Comparison of ENCODE assay signal across 26 cellular contexts in the genomic region with DNA sequence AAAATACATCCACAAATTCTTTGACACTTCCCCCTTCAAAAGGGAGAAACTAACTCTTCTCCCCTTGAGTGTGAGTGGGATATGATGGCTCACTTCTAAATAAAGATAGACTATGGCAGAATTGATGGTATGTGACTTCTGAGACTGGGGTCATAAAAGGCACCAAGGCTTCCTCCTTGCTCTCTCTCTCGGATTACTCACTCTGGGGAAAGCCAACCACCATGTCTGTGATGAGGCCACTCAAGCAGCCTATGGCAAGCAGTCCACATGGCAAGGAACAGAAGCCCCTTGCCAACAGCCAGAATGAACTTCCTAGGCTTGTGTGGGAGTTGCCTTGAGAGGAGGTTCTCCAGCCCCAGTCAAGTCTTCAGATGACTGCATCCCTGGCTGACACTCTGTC. TPM values are rescaled to one million over a fixed set of nuclear protein-coding genes. Genes with fewer than 3 reads are reported as not detected.
"Had no signal": no experiment of that assay in that cellular context is flagged by ENCODE, and none has a peak within 500 bp of the region (broad histone marks: within the 10 kb centered on the region; RNA-seq: fewer than 3 reads in every experiment).

No MANE protein-coding gene starts in this region.

- H3K4me1 ChIP-seq: sigmoid colon had no signal

- H3K4me3 ChIP-seq: cardiac muscle cell, mucosa of descending colon, sigmoid colon, thyroid gland, upper lobe of right lung had no signal

- H3K27ac Mint-ChIP-seq: activated naive CD4-positive, alpha-beta T cell treated with anti-CD3 and anti-CD28 coated beads, Interleukin-2, amount 10 ng/mL, durations not matched to agents 7 days and 5 days; dendritic cell treated with granulocyte-macrophage colony-stimulating factor and Interleukin-4, amounts not matched to agents 40 ng/mL and 50 ng/mL, for 4 days; immature natural killer cell; naive B cell; T-helper 1 cell treated with Interleukin-12 subunit alpha and Interleukin-12 subunit beta and Interleukin-4 antibody, amounts not matched to agents 30 μg/mL and 1 μg/mL, for 36 hours had no signal

- ATAC-seq: left ventricle myocardium superior; mucosa of descending colon; stimulated activated naive CD8-positive, alpha-beta T cell treated with anti-CD3 and anti-CD28 coated beads, Interleukin-15, Interleukin-2, amounts not matched to agents 100 U/mL and 50 U/mL, for 24 hours; upper lobe of right lung had no signal

- H3K9me3 Mint-ChIP-seq: immature natural killer cell; T-helper 1 cell treated with Interleukin-12 subunit alpha and Interleukin-12 subunit beta and Interleukin-4 antibody, amounts not matched to agents 30 μg/mL and 1 μg/mL, for 36 hours had no signal

- H3K4me3 Mint-ChIP-seq: activated naive CD4-positive, alpha-beta T cell treated with anti-CD3 and anti-CD28 coated beads, Interleukin-2, amount 10 ng/mL, durations not matched to agents 7 days and 5 days; dendritic cell treated with granulocyte-macrophage colony-stimulating factor and Interleukin-4, amounts not matched to agents 40 ng/mL and 50 ng/mL, for 4 days; immature natural killer cell; naive B cell; T-helper 1 cell treated with Interleukin-12 subunit alpha and Interleukin-12 subunit beta and Interleukin-4 antibody, amounts not matched to agents 30 μg/mL and 1 μg/mL, for 36 hours had no signal

- H3K4me1 Mint-ChIP-seq: activated naive CD4-positive, alpha-beta T cell treated with anti-CD3 and anti-CD28 coated beads, Interleukin-2, amount 10 ng/mL, durations not matched to agents 7 days and 5 days; immature natural killer cell had no signal

- H3K36me3 Mint-ChIP-seq: activated naive CD4-positive, alpha-beta T cell treated with anti-CD3 and anti-CD28 coated beads, Interleukin-2, amount 10 ng/mL, durations not matched to agents 7 days and 5 days; immature natural killer cell had no signal

- H3K27me3 ChIP-seq: cardiac muscle cell, sigmoid colon, thyroid gland, upper lobe of right lung had no signal

- H3K9me3 ChIP-seq: mucosa of descending colon, sigmoid colon, thyroid gland, upper lobe of right lung had no signal

- H3K36me3 ChIP-seq: cardiac muscle cell, sigmoid colon, thyroid gland, upper lobe of right lung had no signal

- H3K27ac ChIP-seq: cardiac muscle cell, thyroid gland had no signal

- DNase-seq: activated CD4-positive, alpha-beta T cell treated with anti-CD3 and anti-CD28 coated beads for 4 hours; activated CD4-positive, alpha-beta T cell treated with anti-CD3 and anti-CD28 coated beads, Interleukin-2, amount 50 U/mL, for 48 hours; activated CD4-positive, CD25-positive, alpha-beta regulatory T cell; activated effector memory CD4-positive, alpha-beta T cell treated with anti-CD3 and anti-CD28 coated beads, Interleukin-2, amount 50 U/mL, for 16 hours; activated naive CD4-positive, alpha-beta T cell treated with anti-CD3 and anti-CD28 coated beads, Interleukin-2, amount 10 ng/mL, durations not matched to agents 7 days and 5 days; amygdala; effector CD4-positive, alpha-beta T cell; foreskin melanocyte; immature natural killer cell; left ventricle myocardium superior; mammary epithelial cell; mucosa of descending colon; naive B cell; retina; sigmoid colon; stimulated activated CD4-positive, alpha-beta T cell treated with anti-CD3 and anti-CD28 coated beads, Interleukin-4, amount 100 ng/mL, for 24 hours; stimulated activated naive CD8-positive, alpha-beta T cell treated with anti-CD3 and anti-CD28 coated beads, Interleukin-15, Interleukin-2, amounts not matched to agents 100 U/mL and 50 U/mL, for 24 hours; substantia nigra; thyroid gland; upper lobe of right lung had no signal

RNA-seq across cellular contexts. Expression of gene KIAA2012, which starts 43.6 kb away (rescaled TPM):
- total RNA-seq: cardiac muscle cell, left ventricle myocardium superior, osteoblast, posterior vena cava, thyroid gland, upper lobe of right lung had no signal
- polyA plus RNA-seq: esophagus, immature natural killer cell, mammary epithelial cell had no signal
